Comparison of ENCODE assay signal across 13 cellular contexts in genomic region chr1:213669964-213670691, GRCh38.
A peak's percentile ranks its signal among the peaks of the same experiment; 100 is the strongest.
DNase-seq lines count a peak whose midpoint lies in the region; ATAC-seq lines count a peak whose summit lies in the region.
"Had no signal": no experiment of that assay in that cellular context is flagged by ENCODE, and none has a peak within 500 bp of the region (broad histone marks: within the 10 kb centered on the region; RNA-seq: fewer than 3 reads in every experiment).

No MANE protein-coding gene starts in this region.

- H3K4me1 Mint-ChIP-seq in effector memory CD8-positive, alpha-beta T cell (ENCODE audit: low read depth in 2 of 2), result no peaks in the 10 kb centered on the region

- no peak overlapping the region for H3K27ac Mint-ChIP-seq in effector memory CD8-positive, alpha-beta T cell

- peak; percentile 99 for DNase-seq in DMS153 (lab: John Stamatoyannopoulos, UW)
- peak; percentile 32 for DNase-seq in NCI-H128 (lab: John Stamatoyannopoulos, UW; ENCODE audit: unreplicated experiment)
- peak; percentile 59 for DNase-seq in NT2/D1 (ENCODE audit: low read depth, low spot score)
- DNase-seq in iPS-NIHi11 (ENCODE audit: low spot score), result peak; percentile 67
- DNase-seq in glomerular visceral epithelial cell (ENCODE audit: extremely low spot score), result no peak
- no peak for DNase-seq in effector memory CD8-positive, alpha-beta T cell
- no peak for DNase-seq in SKM-1 (lab: John Stamatoyannopoulos, UW; ENCODE audit: unreplicated experiment)
- DNase-seq: activated CD4-positive, CD25-positive, alpha-beta regulatory T cell treated with anti-CD3 and anti-CD28 coated beads, Interleukin-2, amount 50 U/mL, for 72 hours; midbrain; NCI-H1694 had no signal

- H3K4me1 ChIP-seq in NT2/D1 (ENCODE audit: insufficient read depth, insufficient read length), result peaks cover 6% of the 10 kb centered on the region
- H3K4me1 ChIP-seq: gastroesophageal sphincter, SJSA1 had no signal

- no peaks in the 10 kb centered on the region for H3K36me3 ChIP-seq in NT2/D1 (ENCODE audit: insufficient read depth, insufficient read length, low read length)
- H3K36me3 ChIP-seq: gastroesophageal sphincter, SJSA1 had no signal

- H3K9me3 Mint-ChIP-seq in effector memory CD8-positive, alpha-beta T cell, result peaks cover 0 to 2% of the 10 kb centered on the region in 2 donors

- no peak for ATAC-seq in effector memory CD8-positive, alpha-beta T cell (replicated peaks)
- ATAC-seq in GM19351 (IDR thresholded peaks at IDR 0.05; ENCODE audit: unreplicated experiment), result no peak
- ATAC-seq: gastroesophageal sphincter had no signal

- H3K4me3 ChIP-seq in NT2/D1 (ENCODE audit: insufficient read length, low read depth), result no peak overlapping the region
- H3K4me3 ChIP-seq: gastroesophageal sphincter, SJSA1 had no signal

- H3K9me3 ChIP-seq in NT2/D1 (ENCODE audit: insufficient read depth, low read length), result 0 out of 2 replicates have a peak, but pooled peaks cover 3% of the 10 kb centered on the region
- H3K9me3 ChIP-seq: gastroesophageal sphincter, SJSA1 had no signal

- H3K4me3 Mint-ChIP-seq in effector memory CD8-positive, alpha-beta T cell, result no peak overlapping the region

- no peaks in the 10 kb centered on the region for H3K27me3 ChIP-seq in NT2/D1 (ENCODE audit: insufficient read depth, insufficient read length)
- H3K27me3 ChIP-seq: gastroesophageal sphincter, SJSA1 had no signal

- H3K36me3 Mint-ChIP-seq in effector memory CD8-positive, alpha-beta T cell (ENCODE audit: insufficient read depth), result no peaks in the 10 kb centered on the region

- H3K9ac ChIP-seq in NT2/D1 (ENCODE audit: insufficient read length, low read depth), result peak overlapping the region; percentile 33

- no peaks in the 10 kb centered on the region for H3K27me3 Mint-ChIP-seq in effector memory CD8-positive, alpha-beta T cell

Comparison
In these comparisons a context has a peak if more than half of its experiments do, and no peak if none do; other contexts are left out.
1. DNase-seq: peak in DMS153 (single experiment), NCI-H128 (single experiment), NT2/D1 (single experiment) and iPS-NIHi11 (single experiment); none in glomerular visceral epithelial cell (single experiment), effector memory CD8-positive, alpha-beta T cell (0 of 3) and SKM-1 (single experiment).